Comparison of ENCODE assay signal across 15 cellular contexts in genomic region chr16:27826081-27826892, GRCh38.
DNase-seq lines count a peak whose midpoint lies in the region; ATAC-seq and TF ChIP-seq lines count a peak whose summit lies in the region.
"Had no signal": no experiment of that assay in that cellular context is flagged by ENCODE, and none has a peak within 500 bp of the region (broad histone marks: within the 10 kb centered on the region; RNA-seq: fewer than 3 reads in every experiment).

No MANE protein-coding gene starts in this region.

- no peaks in the 10 kb centered on the region for H4K20me1 ChIP-seq in IMR-90 (ENCODE audit: insufficient read depth, low read length)

- peaks cover 3% of the 10 kb centered on the region; the same call in 1 of the 2 replicates for H3K9me3 ChIP-seq in IMR-90 (ENCODE audit: control insufficient read depth, insufficient read depth, low read length)
- H3K9me3 ChIP-seq in endodermal cell (ENCODE audit: control insufficient read depth, low read length): peaks cover 7% of the 10 kb centered on the region
- H3K9me3 ChIP-seq in upper lobe of right lung: no peaks in the 10 kb centered on the region
- no peaks in the 10 kb centered on the region for H3K9me3 ChIP-seq in right lobe of liver
- H3K9me3 ChIP-seq: BE2C, Caco-2 had no signal

- no TSS peak for BruUV-seq in IMR-90 (replicated peaks; lab: Mats Ljungman, UMichigan)

- H3K9ac ChIP-seq in IMR-90 (ENCODE audit: low read depth, low read length): no peak overlapping the region
- H3K9ac ChIP-seq in endodermal cell (ENCODE audit: extremely low read depth, low read length, poor library complexity, severe bottlenecking): no peak overlapping the region

- H3K56ac ChIP-seq in IMR-90 (ENCODE audit: extremely low read depth, insufficient read depth, low read length): no peak overlapping the region

- H4K8ac ChIP-seq in IMR-90 (ENCODE audit: low read depth in 2 of 2, low read length in 2 of 2): no peak overlapping the region

- H3K27ac ChIP-seq in IMR-90 (ENCODE audit: insufficient read depth, low read length): no peak overlapping the region
- H3K27ac ChIP-seq in endodermal cell (ENCODE audit: low read depth, low read length): no peak overlapping the region
- H3K27ac ChIP-seq in upper lobe of right lung: no peak overlapping the region
- H3K27ac ChIP-seq in right lobe of liver: no peak overlapping the region
- no peak overlapping the region for H3K27ac ChIP-seq in caudate nucleus (ENCODE audit: low read depth, low read length)
- H3K27ac ChIP-seq: HL-60 had no signal

- no peaks in the 10 kb centered on the region for H3K79me1 ChIP-seq in IMR-90 (ENCODE audit: low read depth in 1 of 2, low read length in 2 of 2)

- H3K9me3 Mint-ChIP-seq in endodermal cell: peaks cover 19% of the 10 kb centered on the region

- no peak overlapping the region for H2BK15ac ChIP-seq in IMR-90 (ENCODE audit: low read depth, low read length)

- no peak for DNase-seq in IMR-90
- DNase-seq in endodermal cell: peak; percentile 30
- DNase-seq in sciatic nerve (ENCODE audit: low spot score): peak; percentile 28
- peak; percentile 40 for DNase-seq in upper lobe of right lung
- DNase-seq in NCI-H2029 (lab: John Stamatoyannopoulos, UW): no peak
- DNase-seq in right lobe of liver: no peak
- DNase-seq in caudate nucleus (lab: John Stamatoyannopoulos, UW): no peak
- DNase-seq: ACHN; BE2C; C1 segment of cervical spinal cord; Caco-2; CD4-positive, alpha-beta T cell; HCEC 1CT had no signal

- H4K5ac ChIP-seq in IMR-90 (ENCODE audit: low read depth, low read length): no peak overlapping the region

- no peak overlapping the region for H3K4ac ChIP-seq in IMR-90 (ENCODE audit: low read depth, low read length)

- H4K91ac ChIP-seq in IMR-90 (ENCODE audit: insufficient read depth, low read depth, low read length): no peak overlapping the region

- CTCF ChIA-PET in IMR-90 (lab: Yijun Ruan, JAX): no interaction called here

- H2AK5ac ChIP-seq in IMR-90 (ENCODE audit: low read depth, low read length): no peak overlapping the region

- no peak overlapping the region for H3K18ac ChIP-seq in IMR-90 (ENCODE audit: low read depth, low read length)

- H3K4me2 ChIP-seq in IMR-90 (ENCODE audit: low read depth, low read length): no peak overlapping the region
- H3K4me2 ChIP-seq: GM23338 had no signal

- H3K4me3 ChIP-seq in IMR-90 (ENCODE audit: insufficient read depth, low read depth, low read length): no peak overlapping the region
- H3K4me3 ChIP-seq in endodermal cell (ENCODE audit: low read length): no peak overlapping the region
- no peak overlapping the region for H3K4me3 ChIP-seq in upper lobe of right lung
- H3K4me3 ChIP-seq in right lobe of liver: no peak overlapping the region
- H3K4me3 ChIP-seq: GM23338 had no signal

- no peak overlapping the region for H2AK9ac ChIP-seq in IMR-90 (replicated peaks; ENCODE audit: low read depth, low read length, poor library complexity)

- H2BK20ac ChIP-seq in IMR-90 (ENCODE audit: low read depth, low read length): no peak overlapping the region

- H3K27ac Mint-ChIP-seq in endodermal cell: no peak overlapping the region
- H3K27ac Mint-ChIP-seq: CD4-positive, alpha-beta T cell; GM23338 had no signal

- dilution Hi-C loops in IMR-90 (cut with HindIII; ENCODE audit: low sequenced_read_pairs, unreplicated experiment): no loop called here

- ATAC-seq in IMR-90 (ENCODE audit: low read depth) (no peak), sciatic nerve (no peak), upper lobe of right lung (no peak), right lobe of liver (no peak)
- ATAC-seq: GM23338 had no signal

- H3K27me3 ChIP-seq in IMR-90 (ENCODE audit: control insufficient read depth, insufficient read depth, low read length) (peaks cover 8% of the 10 kb centered on the region), endodermal cell (ENCODE audit: control insufficient read depth, insufficient read depth, low read length, poor library complexity, severe bottlenecking) (no peaks in the 10 kb centered on the region), upper lobe of right lung (no peaks in the 10 kb centered on the region), right lobe of liver (no peaks in the 10 kb centered on the region)
- H3K27me3 ChIP-seq: BE2C had no signal

- TF ChIP-seq CTCF in IMR-90 (conservative IDR thresholded peaks at IDR 0.05; ENCODE audit: low read depth, low read length): no peak
- TF ChIP-seq CTCF in endodermal cell (conservative IDR thresholded peaks at IDR 0.05): no peak
- TF ChIP-seq CTCF in upper lobe of right lung (IDR thresholded peaks at IDR 0.05): no peak
- no peak for TF ChIP-seq CTCF in right lobe of liver (IDR thresholded peaks at IDR 0.05)

- H2AFZ ChIP-seq in IMR-90 (replicated peaks; ENCODE audit: low read length, poor library complexity): peak overlapping the region; percentile 11
- H2AFZ ChIP-seq: GM23338 had no signal

- H3K36me3 ChIP-seq in IMR-90 (ENCODE audit: control insufficient read depth, insufficient read depth, low read length) (no peaks in the 10 kb centered on the region), endodermal cell (ENCODE audit: control insufficient read depth, insufficient read depth, low read length) (no peaks in the 10 kb centered on the region), upper lobe of right lung (no peaks in the 10 kb centered on the region), right lobe of liver (no peaks in the 10 kb centered on the region)
- H3K36me3 ChIP-seq: BE2C had no signal

- peaks cover 9% of the 10 kb centered on the region for H3K4me1 Mint-ChIP-seq in endodermal cell
- H3K4me1 Mint-ChIP-seq: GM23338 had no signal

- TF ChIP-seq POLR2A in IMR-90 (IDR thresholded peaks at IDR 0.05; ENCODE audit: low read depth, low read length): no peak
- TF ChIP-seq POLR2A in right lobe of liver (IDR thresholded peaks at IDR 0.05): no peak

- H3K4me1 ChIP-seq in IMR-90 (ENCODE audit: control insufficient read depth, insufficient read depth, low read length): no peaks in the 10 kb centered on the region
- H3K4me1 ChIP-seq in endodermal cell (ENCODE audit: control insufficient read depth, insufficient read depth, low read length): peaks cover 3% of the 10 kb centered on the region
- H3K4me1 ChIP-seq in upper lobe of right lung: no peaks in the 10 kb centered on the region
- no peaks in the 10 kb centered on the region for H3K4me1 ChIP-seq in right lobe of liver
- H3K4me1 ChIP-seq: BE2C had no signal

- no peak overlapping the region for H2BK5ac ChIP-seq in IMR-90 (ENCODE audit: low read depth, low read length, poor library complexity, severe bottlenecking)

- no peaks in the 10 kb centered on the region for H3K9me1 ChIP-seq in IMR-90 (ENCODE audit: insufficient read depth, low read length)

- WGBS in IMR-90 (ENCODE audit: extremely low coverage in 2 of 2, insufficient read length in 1 of 2), 2 experiments: 20% methylated on average over 1 of the region's 12 CpGs; no CpG with 5 or more reads in 1 of the 2 experiments
- WGBS in endodermal cell (ENCODE audit: insufficient coverage in 1 of 2, insufficient read length in 1 of 2), 2 experiments: 87 to 92% methylated on average over 7 to 12 of the region's 12 CpGs
- 75% methylated on average over 9 of the region's 12 CpGs for WGBS in right lobe of liver (ENCODE audit: insufficient coverage, low coverage, low lambda C conversion rate, missing lambda C conversion rate)

- peaks cover 4% of the 10 kb centered on the region for H3K36me3 Mint-ChIP-seq in endodermal cell (ENCODE audit: low read depth)

- H3K4me3 Mint-ChIP-seq in endodermal cell: no peak overlapping the region
- H3K4me3 Mint-ChIP-seq: CD4-positive, alpha-beta T cell; GM23338 had no signal

- H3K27me3 Mint-ChIP-seq in endodermal cell (ENCODE audit: insufficient read depth): peaks cover 18% of the 10 kb centered on the region

- POLR2A ChIA-PET in IMR-90 (lab: Charles Lee; ENCODE audit: unreplicated experiment): no interaction called here

- H3K23ac ChIP-seq in IMR-90 (ENCODE audit: low read depth, low read length): no peak overlapping the region

- H3K14ac ChIP-seq in IMR-90 (replicated peaks; ENCODE audit: low read depth, low read length): no peak overlapping the region

- in situ Hi-C loops in IMR-90 (cut with MboI; ENCODE audit: low sequenced_read_pairs): no loop called here

- TF ChIP-seq RAD21 in IMR-90 (IDR thresholded peaks at IDR 0.05; ENCODE audit: low read length): no peak

- intact Hi-C loops in IMR-90 (cut with micrococcal nuclease) (no loop called here), sciatic nerve (cut with DNase I) (no loop called here), upper lobe of right lung (cut with DNase I) (no loop called here), right lobe of liver (cut with DNase I) (no loop called here)

- no peak overlapping the region for H2BK120ac ChIP-seq in IMR-90 (ENCODE audit: low read depth, low read length)

TF ChIP-seq in IMR-90, 13 proteins besides CTCF, POLR2A, EP300 and RAD21:
- TF ChIP-seq CEBPB (IDR thresholded peaks at IDR 0.05; ENCODE audit: low read depth, low read length) (no peak), NFE2L2 (IDR thresholded peaks at IDR 0.05; ENCODE audit: low read depth, low read length) (no peak), USF2 (IDR thresholded peaks at IDR 0.05; ENCODE audit: low read depth, low read length) (no peak), MAZ (IDR thresholded peaks at IDR 0.05; ENCODE audit: borderline replicate concordance, low read depth, low read length) (no peak), MXI1 (IDR thresholded peaks at IDR 0.05; ENCODE audit: borderline replicate concordance, low read depth, low read length) (no peak), RCOR1 (IDR thresholded peaks at IDR 0.05; ENCODE audit: insufficient replicate concordance, low read length) (no peak), ELK1 (IDR thresholded peaks at IDR 0.05; ENCODE audit: borderline replicate concordance, low read depth, low read length) (no peak), RFX5 (IDR thresholded peaks at IDR 0.05; ENCODE audit: low read depth, low read length) (no peak)

Comparison
In these comparisons a context has a peak if more than half of its experiments do, and no peak if none do; other contexts are left out.
1. DNase-seq: peak in endodermal cell (single experiment), sciatic nerve (single experiment) and upper lobe of right lung (single experiment); none in IMR-90 (single experiment), NCI-H2029 (single experiment), right lobe of liver (0 of 3) and caudate nucleus (0 of 61).